18 cellular contexts compared by ENCODE assay signal in the genomic region with DNA sequence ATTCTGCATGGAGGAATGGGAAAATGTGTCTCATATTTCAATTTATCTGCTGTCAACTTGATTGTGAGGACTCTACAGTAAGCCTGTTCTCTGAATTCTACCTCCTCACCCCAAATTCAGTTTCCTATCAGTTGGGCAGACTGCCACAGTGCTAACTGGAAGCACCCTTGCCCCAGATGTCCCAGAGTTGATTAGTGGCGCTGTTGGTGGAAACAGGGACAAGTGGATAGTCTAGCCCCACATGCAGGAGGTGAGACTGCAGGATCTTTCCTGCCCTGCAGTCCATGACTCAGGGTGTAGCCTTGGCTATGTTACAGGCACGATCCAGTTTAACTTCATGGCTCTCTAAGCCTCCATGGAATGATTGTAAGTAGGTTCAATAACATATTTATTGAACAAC. TPM values are rescaled to one million over a fixed set of nuclear protein-coding genes. Genes with fewer than 3 reads are reported as not detected.
"Had no signal": no experiment of that assay in that cellular context is flagged by ENCODE, and none has a peak within 500 bp of the region (broad histone marks: within the 10 kb centered on the region; RNA-seq: fewer than 3 reads in every experiment).

No MANE protein-coding gene starts in this region.

- H3K4me3 Mint-ChIP-seq: activated B cell treated with CpG ODN at 0.5 μM for 24 hours; activated naive CD4-positive, alpha-beta T cell treated with anti-CD3 and anti-CD28 coated beads, Interleukin-2, amount 10 ng/mL, durations not matched to agents 7 days and 5 days; central memory CD8-positive, alpha-beta T cell; T-cell had no signal

- H3K9me3 Mint-ChIP-seq: activated B cell treated with CpG ODN at 0.5 μM for 24 hours; activated naive CD4-positive, alpha-beta T cell treated with anti-CD3 and anti-CD28 coated beads, Interleukin-2, amount 10 ng/mL, durations not matched to agents 7 days and 5 days; activated T-helper 2 cell treated with anti-CD3 and anti-CD28 coated beads, Interferon-gamma antibody, Interleukin-2, Interleukin-4, amounts not matched to agents 10 μg/mL and 5 μg/mL and 100 μg/mL, durations not matched to agents 14 hours and 24 hours and 36 hours; central memory CD8-positive, alpha-beta T cell; T-cell had no signal

- H3K27ac ChIP-seq: pancreas, tibial artery had no signal

- H3K9me3 ChIP-seq: pancreas, tibial artery had no signal

- DNase-seq: activated B cell treated with CpG ODN at 0.5 μM for 24 hours; activated CD4-positive, alpha-beta T cell treated with anti-CD3 and anti-CD28 coated beads, Interleukin-2, amount 50 U/mL, for 1 hour; activated naive CD4-positive, alpha-beta T cell treated with anti-CD3 and anti-CD28 coated beads, Interleukin-2, amount 10 ng/mL, durations not matched to agents 7 days and 5 days; activated T-cell treated with anti-CD3 and anti-CD28 coated beads for 4 hours; effector memory CD4-positive, alpha-beta T cell; left colon; pancreas; small intestine; T-cell had no signal

- H3K36me3 ChIP-seq: pancreas, tibial artery had no signal

- H3K4me1 ChIP-seq: pancreas had no signal

- H3K27ac Mint-ChIP-seq: activated B cell treated with CpG ODN at 0.5 μM for 24 hours; activated naive CD4-positive, alpha-beta T cell treated with anti-CD3 and anti-CD28 coated beads, Interleukin-2, amount 10 ng/mL, durations not matched to agents 7 days and 5 days; activated T-helper 2 cell treated with anti-CD3 and anti-CD28 coated beads, Interferon-gamma antibody, Interleukin-2, Interleukin-4, amounts not matched to agents 10 μg/mL and 5 μg/mL and 100 μg/mL, durations not matched to agents 14 hours and 24 hours and 36 hours; T-cell had no signal

- H3K36me3 Mint-ChIP-seq: activated naive CD4-positive, alpha-beta T cell treated with anti-CD3 and anti-CD28 coated beads, Interleukin-2, amount 10 ng/mL, durations not matched to agents 7 days and 5 days; T-cell had no signal

- H3K27me3 ChIP-seq: pancreas had no signal

- H3K4me3 ChIP-seq: pancreas, tibial artery had no signal

RNA-seq across cellular contexts. Expression of gene ADAM30, which starts 22.1 kb away (rescaled TPM):
- total RNA-seq: activated B cell treated with CpG ODN at 0.5 μM for 24 hours; activated CD8-positive, alpha-beta memory T cell treated with anti-CD3 and anti-CD28 coated beads for 36 hours; activated T-helper 2 cell treated with anti-CD3 and anti-CD28 coated beads, Interferon-gamma antibody, Interleukin-2, Interleukin-4, amounts not matched to agents 10 μg/mL and 5 μg/mL and 100 μg/mL, durations not matched to agents 14 hours and 24 hours and 36 hours; left colon; lung microvascular endothelial cell; pancreas; renal cortical epithelial cell; SK-MEL-5; T-cell had no signal
- polyA plus RNA-seq: adipose tissue, neural cell, pancreas, small intestine had no signal
